ENCODE assay signal across 2 cellular contexts in the genomic region with DNA sequence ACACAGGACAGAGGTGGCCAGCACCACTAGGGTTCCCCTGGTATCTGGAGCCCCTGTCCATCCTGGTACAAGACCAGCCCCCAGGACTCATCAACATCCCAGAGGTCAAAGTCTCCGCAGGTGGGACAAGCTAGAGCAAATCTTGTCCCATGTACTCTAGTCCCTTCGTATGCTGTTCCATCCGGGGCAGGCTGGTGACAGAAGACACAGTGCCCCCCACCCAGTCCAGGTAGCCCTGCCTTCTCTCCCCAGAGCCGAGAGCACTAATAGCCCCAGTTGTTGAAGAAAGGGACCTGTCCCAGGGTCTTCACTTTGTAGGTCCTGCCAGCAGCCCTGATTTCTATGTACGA.
TF ChIP-seq lines count a peak whose summit lies in the region.

No MANE protein-coding gene starts in this region.

TF ChIP-seq in K562, 482 proteins besides CTCF, POLR2A, EP300 and RAD21:
- TF ChIP-seq GATA2 (CRISPR knock-in tag; IDR thresholded peaks at IDR 0.05) (no peak), ZSCAN32 (CRISPR knock-in tag; IDR thresholded peaks at IDR 0.05) (no peak), STAT6 (CRISPR knock-in tag; IDR thresholded peaks at IDR 0.05) (no peak), SP2 (IDR thresholded peaks at IDR 0.05; ENCODE audit: extremely low read depth, low read depth, low read length, poor library complexity, severe bottlenecking) (no peak), NEUROD1 (IDR thresholded peaks at IDR 0.05; ENCODE audit: borderline replicate concordance, low read depth, low read length, partially characterized antibody) (no peak), RBM15 (IDR thresholded peaks at IDR 0.05; ENCODE audit: insufficient read depth, low read length) (no peak), ETV6 (IDR thresholded peaks at IDR 0.05; ENCODE audit: borderline replicate concordance in 1 of 2, low read depth in 2 of 2, low read length in 1 of 2) (no peak), ETV6 (CRISPR knock-in tag; IDR thresholded peaks at IDR 0.05; ENCODE audit: borderline replicate concordance) (no peak), TAF15 (IDR thresholded peaks at IDR 0.05; ENCODE audit: low read depth, low read length) (no peak), MYBL2 (IDR thresholded peaks at IDR 0.05; ENCODE audit: low read depth) (no peak), MYBL2 (CRISPR knock-in tag; IDR thresholded peaks at IDR 0.05; ENCODE audit: borderline replicate concordance) (no peak), CHD1 (IDR thresholded peaks at IDR 0.05; ENCODE audit: low read length) (no peak), FOSL1 (tag; conservative IDR thresholded peaks at IDR 0.05) (no peak), ZFX (CRISPR knock-in tag; IDR thresholded peaks at IDR 0.05) (no peak), SIRT6 (IDR thresholded peaks at IDR 0.05; ENCODE audit: low read depth, low read length) (no peak), DMBX1 (CRISPR knock-in tag; IDR thresholded peaks at IDR 0.05; ENCODE audit: borderline replicate concordance) (no peak), EZH2 (IDR thresholded peaks at IDR 0.05; ENCODE audit: borderline replicate concordance, low read depth, low read length) (no peak), NRF1 (conservative IDR thresholded peaks at IDR 0.05 in 1 of 2, IDR thresholded peaks at IDR 0.05 in 1 of 2) (no peak), NR2C2 (CRISPR knock-in tag; IDR thresholded peaks at IDR 0.05) (no peak), NR2C2 (tag; IDR thresholded peaks at IDR 0.05) (no peak), STAT5B (CRISPR knock-in tag; IDR thresholded peaks at IDR 0.05) (no peak)
- TF ChIP-seq, protein P1, sequence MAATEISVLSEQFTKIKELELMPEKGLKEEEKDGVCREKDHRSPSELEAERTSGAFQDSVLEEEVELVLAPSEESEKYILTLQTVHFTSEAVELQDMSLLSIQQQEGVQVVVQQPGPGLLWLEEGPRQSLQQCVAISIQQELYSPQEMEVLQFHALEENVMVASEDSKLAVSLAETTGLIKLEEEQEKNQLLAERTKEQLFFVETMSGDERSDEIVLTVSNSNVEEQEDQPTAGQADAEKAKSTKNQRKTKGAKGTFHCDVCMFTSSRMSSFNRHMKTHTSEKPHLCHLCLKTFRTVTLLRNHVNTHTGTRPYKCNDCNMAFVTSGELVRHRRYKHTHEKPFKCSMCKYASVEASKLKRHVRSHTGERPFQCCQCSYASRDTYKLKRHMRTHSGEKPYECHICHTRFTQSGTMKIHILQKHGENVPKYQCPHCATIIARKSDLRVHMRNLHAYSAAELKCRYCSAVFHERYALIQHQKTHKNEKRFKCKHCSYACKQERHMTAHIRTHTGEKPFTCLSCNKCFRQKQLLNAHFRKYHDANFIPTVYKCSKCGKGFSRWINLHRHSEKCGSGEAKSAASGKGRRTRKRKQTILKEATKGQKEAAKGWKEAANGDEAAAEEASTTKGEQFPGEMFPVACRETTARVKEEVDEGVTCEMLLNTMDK (IDR thresholded peaks at IDR 0.05; ENCODE audit: borderline replicate concordance, insufficient read depth, low read depth, low read length, poor library complexity, severe bottlenecking): no peak

TF ChIP-seq in HepG2, 621 proteins besides CTCF, POLR2A, EP300 and RAD21 (continues in another document):
- TF ChIP-seq KLF11 (CRISPR knock-in tag; IDR thresholded peaks at IDR 0.05) (no peak), ZKSCAN1 (IDR thresholded peaks at IDR 0.05; ENCODE audit: low read length) (0 out of 2 replicates have a peak, but pooled peaks have one; percentile 15), LCORL (IDR thresholded peaks at IDR 0.05) (no peak), LCORL (CRISPR knock-in tag; IDR thresholded peaks at IDR 0.05) (peak; percentile 48; the same call in 1 of the 2 replicates), ZNF501 (CRISPR knock-in tag; IDR thresholded peaks at IDR 0.05) (peak; percentile 15; the same call in 1 of the 2 replicates), HMGA1 (CRISPR knock-in tag; conservative IDR thresholded peaks at IDR 0.05) (no peak), MLLT10 (CRISPR knock-in tag; IDR thresholded peaks at IDR 0.05) (no peak), HNF4A (CRISPR knock-in tag; IDR thresholded peaks at IDR 0.05) (peak; percentile 68), EZH2 (conservative IDR thresholded peaks at IDR 0.05; ENCODE audit: low read depth, low read length) (no peak), SRSF9 (IDR thresholded peaks at IDR 0.05; ENCODE audit: borderline replicate concordance, insufficient read depth, low read depth, low read length, poor library complexity, severe bottlenecking) (no peak), MIER3 (CRISPR knock-in tag; IDR thresholded peaks at IDR 0.05; ENCODE audit: borderline replicate concordance) (no peak), ETV6 (CRISPR knock-in tag; conservative IDR thresholded peaks at IDR 0.05) (no peak), ZNF546 (CRISPR knock-in tag; conservative IDR thresholded peaks at IDR 0.05) (0 out of 2 replicates have a peak, but pooled peaks have one; percentile 9), FOXO1 (CRISPR knock-in tag; IDR thresholded peaks at IDR 0.05) (no peak), ASH2L (IDR thresholded peaks at IDR 0.05; ENCODE audit: insufficient read length, low read depth, low read length) (peak; percentile 4), CENPX (CRISPR knock-in tag; IDR thresholded peaks at IDR 0.05) (no peak), ZMYM3 (CRISPR knock-in tag; IDR thresholded peaks at IDR 0.05) (peak; percentile 13; the same call in 1 of the 2 replicates), CBX5 (CRISPR knock-in tag; IDR thresholded peaks at IDR 0.05; ENCODE audit: borderline replicate concordance) (no peak), SIN3A (IDR thresholded peaks at IDR 0.05; ENCODE audit: borderline replicate concordance, low read depth, low read length) (peak; percentile 35; the same call in 1 of the 2 replicates), AGO1 (IDR thresholded peaks at IDR 0.05; ENCODE audit: low read depth, low read length, poor library complexity, severe bottlenecking) (no peak), YEATS4 (CRISPR knock-in tag; IDR thresholded peaks at IDR 0.05; ENCODE audit: borderline replicate concordance) (peak; percentile 31; the same call in 1 of the 2 replicates), ZNF331 (CRISPR knock-in tag; IDR thresholded peaks at IDR 0.05) (no peak), HNF4G (IDR thresholded peaks at IDR 0.05; ENCODE audit: borderline replicate concordance, low read depth, low read length) (peak; percentile 48; the same call in 1 of the 2 replicates), HNF4G (CRISPR knock-in tag; IDR thresholded peaks at IDR 0.05; ENCODE audit: borderline replicate concordance, low read depth) (no peak), ZNF792 (CRISPR knock-in tag; IDR thresholded peaks at IDR 0.05) (no peak), ZNF737 (CRISPR knock-in tag; IDR thresholded peaks at IDR 0.05; ENCODE audit: borderline replicate concordance) (no peak), ZNF33B (CRISPR knock-in tag; IDR thresholded peaks at IDR 0.05) (no peak), ZNF251 (CRISPR knock-in tag; IDR thresholded peaks at IDR 0.05) (no peak), ZBTB7A (CRISPR knock-in tag; IDR thresholded peaks at IDR 0.05) (peak; percentile 59; the same call in 1 of the 2 replicates), ZNF207 (IDR thresholded peaks at IDR 0.05; ENCODE audit: borderline replicate concordance) (no peak), ZNF232 (CRISPR knock-in tag; IDR thresholded peaks at IDR 0.05; ENCODE audit: borderline replicate concordance) (0 out of 2 replicates have a peak, but pooled peaks have one; percentile 13), CBX2 (IDR thresholded peaks at IDR 0.05; ENCODE audit: low read depth, low read length) (no peak), CBX2 (CRISPR knock-in tag; IDR thresholded peaks at IDR 0.05; ENCODE audit: low read depth) (no peak)
- TF ChIP-seq, protein P2, sequence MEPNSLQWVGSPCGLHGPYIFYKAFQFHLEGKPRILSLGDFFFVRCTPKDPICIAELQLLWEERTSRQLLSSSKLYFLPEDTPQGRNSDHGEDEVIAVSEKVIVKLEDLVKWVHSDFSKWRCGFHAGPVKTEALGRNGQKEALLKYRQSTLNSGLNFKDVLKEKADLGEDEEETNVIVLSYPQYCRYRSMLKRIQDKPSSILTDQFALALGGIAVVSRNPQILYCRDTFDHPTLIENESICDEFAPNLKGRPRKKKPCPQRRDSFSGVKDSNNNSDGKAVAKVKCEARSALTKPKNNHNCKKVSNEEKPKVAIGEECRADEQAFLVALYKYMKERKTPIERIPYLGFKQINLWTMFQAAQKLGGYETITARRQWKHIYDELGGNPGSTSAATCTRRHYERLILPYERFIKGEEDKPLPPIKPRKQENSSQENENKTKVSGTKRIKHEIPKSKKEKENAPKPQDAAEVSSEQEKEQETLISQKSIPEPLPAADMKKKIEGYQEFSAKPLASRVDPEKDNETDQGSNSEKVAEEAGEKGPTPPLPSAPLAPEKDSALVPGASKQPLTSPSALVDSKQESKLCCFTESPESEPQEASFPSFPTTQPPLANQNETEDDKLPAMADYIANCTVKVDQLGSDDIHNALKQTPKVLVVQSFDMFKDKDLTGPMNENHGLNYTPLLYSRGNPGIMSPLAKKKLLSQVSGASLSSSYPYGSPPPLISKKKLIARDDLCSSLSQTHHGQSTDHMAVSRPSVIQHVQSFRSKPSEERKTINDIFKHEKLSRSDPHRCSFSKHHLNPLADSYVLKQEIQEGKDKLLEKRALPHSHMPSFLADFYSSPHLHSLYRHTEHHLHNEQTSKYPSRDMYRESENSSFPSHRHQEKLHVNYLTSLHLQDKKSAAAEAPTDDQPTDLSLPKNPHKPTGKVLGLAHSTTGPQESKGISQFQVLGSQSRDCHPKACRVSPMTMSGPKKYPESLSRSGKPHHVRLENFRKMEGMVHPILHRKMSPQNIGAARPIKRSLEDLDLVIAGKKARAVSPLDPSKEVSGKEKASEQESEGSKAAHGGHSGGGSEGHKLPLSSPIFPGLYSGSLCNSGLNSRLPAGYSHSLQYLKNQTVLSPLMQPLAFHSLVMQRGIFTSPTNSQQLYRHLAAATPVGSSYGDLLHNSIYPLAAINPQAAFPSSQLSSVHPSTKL (CRISPR knock-in tag; IDR thresholded peaks at IDR 0.05): 0 out of 2 replicates have a peak, but pooled peaks have one; percentile 9
- TF ChIP-seq, protein P3, sequence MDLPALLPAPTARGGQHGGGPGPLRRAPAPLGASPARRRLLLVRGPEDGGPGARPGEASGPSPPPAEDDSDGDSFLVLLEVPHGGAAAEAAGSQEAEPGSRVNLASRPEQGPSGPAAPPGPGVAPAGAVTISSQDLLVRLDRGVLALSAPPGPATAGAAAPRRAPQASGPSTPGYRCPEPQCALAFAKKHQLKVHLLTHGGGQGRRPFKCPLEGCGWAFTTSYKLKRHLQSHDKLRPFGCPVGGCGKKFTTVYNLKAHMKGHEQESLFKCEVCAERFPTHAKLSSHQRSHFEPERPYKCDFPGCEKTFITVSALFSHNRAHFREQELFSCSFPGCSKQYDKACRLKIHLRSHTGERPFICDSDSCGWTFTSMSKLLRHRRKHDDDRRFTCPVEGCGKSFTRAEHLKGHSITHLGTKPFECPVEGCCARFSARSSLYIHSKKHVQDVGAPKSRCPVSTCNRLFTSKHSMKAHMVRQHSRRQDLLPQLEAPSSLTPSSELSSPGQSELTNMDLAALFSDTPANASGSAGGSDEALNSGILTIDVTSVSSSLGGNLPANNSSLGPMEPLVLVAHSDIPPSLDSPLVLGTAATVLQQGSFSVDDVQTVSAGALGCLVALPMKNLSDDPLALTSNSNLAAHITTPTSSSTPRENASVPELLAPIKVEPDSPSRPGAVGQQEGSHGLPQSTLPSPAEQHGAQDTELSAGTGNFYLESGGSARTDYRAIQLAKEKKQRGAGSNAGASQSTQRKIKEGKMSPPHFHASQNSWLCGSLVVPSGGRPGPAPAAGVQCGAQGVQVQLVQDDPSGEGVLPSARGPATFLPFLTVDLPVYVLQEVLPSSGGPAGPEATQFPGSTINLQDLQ (CRISPR knock-in tag; IDR thresholded peaks at IDR 0.05): no peak
- TF ChIP-seq, protein P4, sequence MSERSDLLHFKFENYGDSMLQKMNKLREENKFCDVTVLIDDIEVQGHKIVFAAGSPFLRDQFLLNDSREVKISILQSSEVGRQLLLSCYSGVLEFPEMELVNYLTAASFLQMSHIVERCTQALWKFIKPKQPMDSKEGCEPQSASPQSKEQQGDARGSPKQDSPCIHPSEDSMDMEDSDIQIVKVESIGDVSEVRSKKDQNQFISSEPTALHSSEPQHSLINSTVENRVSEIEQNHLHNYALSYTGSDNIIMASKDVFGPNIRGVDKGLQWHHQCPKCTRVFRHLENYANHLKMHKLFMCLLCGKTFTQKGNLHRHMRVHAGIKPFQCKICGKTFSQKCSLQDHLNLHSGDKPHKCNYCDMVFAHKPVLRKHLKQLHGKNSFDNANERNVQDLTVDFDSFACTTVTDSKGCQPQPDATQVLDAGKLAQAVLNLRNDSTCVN (CRISPR knock-in tag; IDR thresholded peaks at IDR 0.05; ENCODE audit: borderline replicate concordance): no peak
- TF ChIP-seq, protein P5, sequence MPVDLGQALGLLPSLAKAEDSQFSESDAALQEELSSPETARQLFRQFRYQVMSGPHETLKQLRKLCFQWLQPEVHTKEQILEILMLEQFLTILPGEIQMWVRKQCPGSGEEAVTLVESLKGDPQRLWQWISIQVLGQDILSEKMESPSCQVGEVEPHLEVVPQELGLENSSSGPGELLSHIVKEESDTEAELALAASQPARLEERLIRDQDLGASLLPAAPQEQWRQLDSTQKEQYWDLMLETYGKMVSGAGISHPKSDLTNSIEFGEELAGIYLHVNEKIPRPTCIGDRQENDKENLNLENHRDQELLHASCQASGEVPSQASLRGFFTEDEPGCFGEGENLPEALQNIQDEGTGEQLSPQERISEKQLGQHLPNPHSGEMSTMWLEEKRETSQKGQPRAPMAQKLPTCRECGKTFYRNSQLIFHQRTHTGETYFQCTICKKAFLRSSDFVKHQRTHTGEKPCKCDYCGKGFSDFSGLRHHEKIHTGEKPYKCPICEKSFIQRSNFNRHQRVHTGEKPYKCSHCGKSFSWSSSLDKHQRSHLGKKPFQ (CRISPR knock-in tag; IDR thresholded peaks at IDR 0.05; ENCODE audit: insufficient replicate concordance): peak; percentile 50
- TF ChIP-seq, protein P6, sequence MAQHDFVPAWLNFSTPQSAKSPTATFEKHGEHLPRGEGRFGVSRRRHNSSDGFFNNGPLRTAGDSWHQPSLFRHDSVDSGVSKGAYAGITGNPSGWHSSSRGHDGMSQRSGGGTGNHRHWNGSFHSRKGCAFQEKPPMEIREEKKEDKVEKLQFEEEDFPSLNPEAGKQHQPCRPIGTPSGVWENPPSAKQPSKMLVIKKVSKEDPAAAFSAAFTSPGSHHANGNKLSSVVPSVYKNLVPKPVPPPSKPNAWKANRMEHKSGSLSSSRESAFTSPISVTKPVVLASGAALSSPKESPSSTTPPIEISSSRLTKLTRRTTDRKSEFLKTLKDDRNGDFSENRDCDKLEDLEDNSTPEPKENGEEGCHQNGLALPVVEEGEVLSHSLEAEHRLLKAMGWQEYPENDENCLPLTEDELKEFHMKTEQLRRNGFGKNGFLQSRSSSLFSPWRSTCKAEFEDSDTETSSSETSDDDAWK (CRISPR knock-in tag; IDR thresholded peaks at IDR 0.05): no peak
- TF ChIP-seq, protein P7, sequence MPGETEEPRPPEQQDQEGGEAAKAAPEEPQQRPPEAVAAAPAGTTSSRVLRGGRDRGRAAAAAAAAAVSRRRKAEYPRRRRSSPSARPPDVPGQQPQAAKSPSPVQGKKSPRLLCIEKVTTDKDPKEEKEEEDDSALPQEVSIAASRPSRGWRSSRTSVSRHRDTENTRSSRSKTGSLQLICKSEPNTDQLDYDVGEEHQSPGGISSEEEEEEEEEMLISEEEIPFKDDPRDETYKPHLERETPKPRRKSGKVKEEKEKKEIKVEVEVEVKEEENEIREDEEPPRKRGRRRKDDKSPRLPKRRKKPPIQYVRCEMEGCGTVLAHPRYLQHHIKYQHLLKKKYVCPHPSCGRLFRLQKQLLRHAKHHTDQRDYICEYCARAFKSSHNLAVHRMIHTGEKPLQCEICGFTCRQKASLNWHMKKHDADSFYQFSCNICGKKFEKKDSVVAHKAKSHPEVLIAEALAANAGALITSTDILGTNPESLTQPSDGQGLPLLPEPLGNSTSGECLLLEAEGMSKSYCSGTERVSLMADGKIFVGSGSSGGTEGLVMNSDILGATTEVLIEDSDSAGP (CRISPR knock-in tag; IDR thresholded peaks at IDR 0.05; ENCODE audit: borderline replicate concordance): no peak
